ENCODE assay signal across 10 cellular contexts in genomic region chr20:25295386-25296093, GRCh38. TPM values are rescaled to one million over a fixed set of nuclear protein-coding genes. Genes with fewer than 3 reads are reported as not detected.
A peak's percentile ranks its signal among the peaks of the same experiment; 100 is the strongest.
DNase-seq lines count a peak whose midpoint lies in the region; ATAC-seq, FAIRE-seq and TF ChIP-seq lines count a peak whose summit lies in the region.
"Had no signal": no experiment of that assay in that cellular context is flagged by ENCODE, and none has a peak within 500 bp of the region (broad histone marks: within the 10 kb centered on the region; RNA-seq: fewer than 3 reads in every experiment).

No MANE protein-coding gene starts in this region.

- in situ Hi-C loops in K562 (cut with MboI): loop anchor here (5.0 kb wide), 1 partner anchor 112 kb away; the partner anchor contains the start of gene GINS1

- CTCF ChIA-PET in HCT116 (lab: Charles Lee) (interaction anchor here (1.1 to 5.0 kb wide), 2 partner anchors 11 to 103 kb away, joined by 3 to 44 read pairs; no protein-coding TSS in a partner anchor), K562 (lab: Yijun Ruan, JAX; ENCODE audit: low intra/inter-chr PET ratio) (interaction anchor here (2.4 kb wide), 1 partner anchor 104 kb away, joined by 13 read pairs; no protein-coding TSS in a partner anchor)
- CTCF ChIA-PET in activated CD4-positive, alpha-beta memory T cell treated with anti-CD3 and anti-CD28 coated beads, Interleukin-2, amount 10 ng/mL, durations not matched to agents 7 days and 5 days (lab: Charles Lee): interaction anchor here (0.8 to 5.1 kb wide), 3 partner anchors 19 to 102 kb away, joined by 3 to 33 read pairs (median 4); no protein-coding TSS in a partner anchor

- H3K9me1 ChIP-seq in K562 (ENCODE audit: control insufficient read depth, insufficient read depth, low read length): no peaks in the 10 kb centered on the region

- TF ChIP-seq RAD21 in HCT116 (IDR thresholded peaks at IDR 0.05; ENCODE audit: low read depth) (no peak), K562 (CRISPR knock-in tag; conservative IDR thresholded peaks at IDR 0.05 in 1 of 2, IDR thresholded peaks at IDR 0.05 in 1 of 2) (no peak)

- 79% methylated on average over 8 of the region's 10 CpGs for WGBS in K562 (ENCODE audit: insufficient coverage, low coverage, missing lambda C conversion rate)
- WGBS in stomach, 5 donors: 23 to 46% (median 26%) methylated on average over 8 to 10 of the region's 10 CpGs

- BruUV-seq in HCT116 (replicated peaks; lab: Mats Ljungman, UMichigan) (no TSS peak), K562 (replicated peaks; lab: Mats Ljungman, UMichigan) (no TSS peak)

- H3K9ac ChIP-seq in HCT116 (ENCODE audit: low read length) (no peak overlapping the region), K562 (ENCODE audit: insufficient read depth in 1 of 2, low read depth in 2 of 2, low read length in 2 of 2) (no peak overlapping the region)

- H3K27ac ChIP-seq in HCT116 (ENCODE audit: low read depth, low read length) (peak overlapping the region; percentile 57), K562 (ENCODE audit: extremely low read depth, low read depth, low read length) (no peak overlapping the region), stomach (peak overlapping the region; percentile 8 to 79 (median 67))

- H3K36me3 ChIP-seq in HCT116 (ENCODE audit: control insufficient read depth in 1 of 2, insufficient read depth in 2 of 2, low read length in 2 of 2): peaks cover 3 to 6% of the 10 kb centered on the region in 2 experiments; a peak in 1 of 4 replicates
- no peaks in the 10 kb centered on the region for H3K36me3 ChIP-seq in K562 (ENCODE audit: control insufficient read depth, insufficient read depth, low read length)
- peaks cover 13 to 90% (median 75%) of the 10 kb centered on the region in 4 donors for H3K36me3 ChIP-seq in stomach

- H3K27me3 ChIP-seq in HCT116 (ENCODE audit: insufficient read depth, low read length) (no peaks in the 10 kb centered on the region), K562 (ENCODE audit: control insufficient read depth in 2 of 2, insufficient read depth in 2 of 2, low read length in 2 of 2) (no peaks in the 10 kb centered on the region), stomach (no peaks in the 10 kb centered on the region)

- H3K36me3 Mint-ChIP-seq in activated CD4-positive, alpha-beta memory T cell treated with anti-CD3 and anti-CD28 coated beads, Interleukin-2, amount 10 ng/mL, durations not matched to agents 7 days and 5 days (ENCODE audit: low read depth): peaks cover 6% of the 10 kb centered on the region

- no peaks in the 10 kb centered on the region for H3K9me3 Mint-ChIP-seq in activated CD4-positive, alpha-beta memory T cell treated with anti-CD3 and anti-CD28 coated beads, Interleukin-2, amount 10 ng/mL, durations not matched to agents 7 days and 5 days

- H3K4me1 ChIP-seq in HCT116 (ENCODE audit: control insufficient read depth in 1 of 2, insufficient read depth in 2 of 2, low read length in 2 of 2): peaks cover 23 to 30% of the 10 kb centered on the region in 2 experiments
- H3K4me1 ChIP-seq in K562 (replicated peaks in 1 of 2; ENCODE audit: control insufficient read depth in 2 of 2, insufficient read depth in 2 of 2, low read length in 2 of 2): peaks cover 0 to 11% of the 10 kb centered on the region in 2 experiments; a peak in 3 of 5 replicates
- H3K4me1 ChIP-seq in stomach: peaks cover 17 to 36% (median 36%) of the 10 kb centered on the region in 4 donors

- no peak for FAIRE-seq in K562 (lab: Jason Lieb, UNC)

- H3K4me1 Mint-ChIP-seq in activated CD4-positive, alpha-beta memory T cell treated with anti-CD3 and anti-CD28 coated beads, Interleukin-2, amount 10 ng/mL, durations not matched to agents 7 days and 5 days: peaks cover 11% of the 10 kb centered on the region

- H3K79me2 ChIP-seq in HCT116 (ENCODE audit: insufficient read depth, low read length) (no peaks in the 10 kb centered on the region), K562 (ENCODE audit: control insufficient read depth, insufficient read depth, low read length) (no peaks in the 10 kb centered on the region)

- H3K27ac Mint-ChIP-seq in activated CD4-positive, alpha-beta memory T cell treated with anti-CD3 and anti-CD28 coated beads, Interleukin-2, amount 10 ng/mL, durations not matched to agents 7 days and 5 days: no peak overlapping the region

- ATAC-seq in HCT116 (no peak), K562 (no peak), GM21360 (IDR thresholded peaks at IDR 0.05; ENCODE audit: unreplicated experiment) (no peak), HG03280 (IDR thresholded peaks at IDR 0.05; ENCODE audit: unreplicated experiment) (no peak)

- TF ChIP-seq EP300 in K562 (IDR thresholded peaks at IDR 0.05; ENCODE audit: low read length) (no peak), stomach (IDR thresholded peaks at IDR 0.05) (no peak)

- DNase-seq in HCT116 (ENCODE audit: low read depth, low spot score) (no peak), K562 (ENCODE audit: extremely low read depth in 1 of 4, low spot score in 3 of 4) (peak in 2 of 4 experiments; percentile 14 to 19), iPS-NIHi7 (ENCODE audit: extremely low spot score) (peak; percentile 36), stomach (peak; percentile 72), NCI-H345 treated with DMSO at 0.1 percent for 48 hours (lab: John Stamatoyannopoulos, UW; ENCODE audit: unreplicated experiment) (no peak)
- no peak for DNase-seq in activated CD4-positive, alpha-beta memory T cell treated with anti-CD3 and anti-CD28 coated beads, Interleukin-2, amount 10 ng/mL, durations not matched to agents 7 days and 5 days
- DNase-seq: cerebellar nuclear complex, NCI-H510A treated with DMSO at 0.1 percent for 48 hours had no signal

- no peak for TF ChIP-seq POLR2A in HCT116 (IDR thresholded peaks at IDR 0.05; ENCODE audit: borderline replicate concordance, extremely low read depth, insufficient read depth, insufficient read length)
- TF ChIP-seq POLR2A in K562 (conservative IDR thresholded peaks at IDR 0.05): no peak
- no peak for TF ChIP-seq POLR2A in stomach (IDR thresholded peaks at IDR 0.05)

- TF ChIP-seq CTCF in HCT116 (IDR thresholded peaks at IDR 0.05 in 2 of 3, conservative IDR thresholded peaks at IDR 0.05 in 1 of 3; ENCODE audit: borderline replicate concordance in 1 of 3, insufficient read depth in 1 of 3, low read depth in 2 of 3, low read length in 2 of 3): no peak
- no peak for TF ChIP-seq CTCF in K562 (IDR thresholded peaks at IDR 0.05 in 2 of 3, conservative IDR thresholded peaks at IDR 0.05 in 1 of 3; ENCODE audit: insufficient read depth in 2 of 3, low read depth in 1 of 3, low read length in 3 of 3)
- peak in 2 of 7 experiments; percentile 5 to 13 for TF ChIP-seq CTCF in stomach (IDR thresholded peaks at IDR 0.05)

- H3K9me3 ChIP-seq in HCT116 (ENCODE audit: control insufficient read depth in 1 of 2, insufficient read depth in 1 of 2, low read depth in 1 of 2, low read length in 2 of 2): no peaks in the 10 kb centered on the region
- H3K9me3 ChIP-seq in K562 (replicated peaks; ENCODE audit: control insufficient read depth, insufficient read depth, low read depth, low read length): no peaks in the 10 kb centered on the region
- H3K9me3 ChIP-seq in stomach: no peaks in the 10 kb centered on the region

- no peaks in the 10 kb centered on the region for H4K20me1 ChIP-seq in HCT116 (ENCODE audit: insufficient read depth)
- no peaks in the 10 kb centered on the region for H4K20me1 ChIP-seq in K562 (replicated peaks; ENCODE audit: control insufficient read depth, insufficient read depth, low read length)

- intact Hi-C loops in HCT116 (cut with micrococcal nuclease) (no loop called here), K562 (cut with micrococcal nuclease) (loop anchor here (2.0 to 10.0 kb wide), 2 partner anchors 103 to 301 kb away; partner anchors contain the start of gene APMAP), stomach (cut with DNase I; ENCODE audit: low total_unique reads) (loop anchor here (5.0 kb wide), 1 partner anchor 102 kb away; no protein-coding TSS in a partner anchor)

- H2AFZ ChIP-seq in HCT116 (ENCODE audit: low read depth, low read length, poor library complexity, severe bottlenecking) (no peak overlapping the region), K562 (ENCODE audit: low read depth, low read length) (no peak overlapping the region)

- H3K4me2 ChIP-seq in HCT116 (ENCODE audit: low read length) (no peak overlapping the region), K562 (ENCODE audit: insufficient read depth, low read length) (no peak overlapping the region)

- RAD21 ChIA-PET in HCT116 (lab: Charles Lee; ENCODE audit: low non-redundant PET in 1 of 2, low total read pairs in 2 of 2, uncharacterized antibody in 2 of 2, unreplicated experiment in 2 of 2): interaction anchor here (0.9 to 1.6 kb wide), 2 partner anchors 103 to 104 kb away, joined by 3 read pairs; no protein-coding TSS in a partner anchor

- no peaks in the 10 kb centered on the region for H3K27me3 Mint-ChIP-seq in activated CD4-positive, alpha-beta memory T cell treated with anti-CD3 and anti-CD28 coated beads, Interleukin-2, amount 10 ng/mL, durations not matched to agents 7 days and 5 days

- H3K4me3 ChIP-seq in HCT116 (replicated peaks in 1 of 2; ENCODE audit: low read depth in 1 of 2, low read length in 2 of 2) (no peak overlapping the region), K562 (no peak overlapping the region), stomach (no peak overlapping the region)

- no peak overlapping the region for H3K4me3 Mint-ChIP-seq in activated CD4-positive, alpha-beta memory T cell treated with anti-CD3 and anti-CD28 coated beads, Interleukin-2, amount 10 ng/mL, durations not matched to agents 7 days and 5 days

- H3K9me2 ChIP-seq in HCT116 (ENCODE audit: insufficient read depth): no peaks in the 10 kb centered on the region

- POLR2A ChIA-PET in HCT116 (lab: Charles Lee): no interaction called here
- POLR2A ChIA-PET in K562 (lab: Yijun Ruan, JAX): interaction anchor here (0.5 to 0.8 kb wide), 2 partner anchors 21 to 113 kb away, joined by 3 to 4 read pairs; no protein-coding TSS in a partner anchor
- POLR2A ChIA-PET in activated CD4-positive, alpha-beta memory T cell treated with anti-CD3 and anti-CD28 coated beads, Interleukin-2, amount 10 ng/mL, durations not matched to agents 7 days and 5 days (lab: Charles Lee): interaction anchor here (1.1 kb wide), 1 partner anchor 47 kb away, joined by 3 read pairs; the partner anchor contains the start of gene PYGB

RNA-seq across cellular contexts. Expression of gene PYGB, which starts 47.7 kb away (rescaled TPM):
- total RNA-seq in HCT116 (2021; ENCODE audit: unreplicated experiment): 87.8 TPM
- polyA plus RNA-seq in HCT116 (2012): 108 TPM in 2 replicates
- 15.0 and 42.9 TPM in 2 replicates for total RNA-seq in K562 (2011; cell fraction: chromatin; rRNA removed; ENCODE audit: low replicate concordance)
- 22.9 and 27.7 TPM in 2 replicates for total RNA-seq in K562 (2011; cell fraction: nucleolus; rRNA removed)
- 11.8 and 15.2 TPM in 2 replicates for total RNA-seq in K562 (2011; cell fraction: nucleoplasm; rRNA removed)
- total RNA-seq in K562 (2014; rRNA removed): 12.4 and 13.0 TPM in 2 replicates
- total RNA-seq in K562 (2014; rRNA removed; fragmentation: Illumina TruSeq; extraction: Trizol): 4.1 and 4.7 TPM in 2 replicates
- 9.8 and 10.8 TPM in 2 replicates for total RNA-seq in K562 (2015; rRNA removed; fragmentation: Illumina TruSeq; extraction: Trizol)
- total RNA-seq in K562 (2021): 16.1 and 18.0 TPM in 2 replicates
- 7.3 and 8.2 TPM in 2 replicates for polyA plus RNA-seq in K562 (2011; rRNA removed)
- 8.5 and 12.3 TPM in 2 replicates for polyA plus RNA-seq in K562 (2011; cell fraction: cytosol; rRNA removed)
- polyA plus RNA-seq in K562 (2011; cell fraction: nucleus; rRNA removed): 42.5 and 55.1 TPM in 2 replicates
- 12.7 and 36.7 TPM in 2 replicates for polyA plus RNA-seq in K562 (2012)
- polyA plus RNA-seq in K562 (2014; fragmentation: Illumina TruSeq; extraction: Trizol): 10.2 and 11.3 TPM in 2 replicates
- under 1 TPM; 0.34 to 0.46 TPM for polyA plus RNA-seq in K562 (2014; fragmentation: Nextera tagmentation; extraction: Ambion mirVana)
- polyA plus RNA-seq in K562 (2014; rRNA removed): 12.3 and 16.0 TPM in 2 replicates
- 5.7 and 8.6 TPM in 2 replicates for polyA minus RNA-seq in K562 (2011; rRNA and poly(A)+ RNA removed)
- polyA minus RNA-seq in K562 (2011; cell fraction: cytosol; rRNA and poly(A)+ RNA removed): 8.7 and 9.1 TPM in 2 replicates
- polyA minus RNA-seq in K562 (2011; cell fraction: nucleus; rRNA and poly(A)+ RNA removed): 11.4 and 14.6 TPM in 2 replicates
- total RNA-seq in stomach: 100 to 1,000 TPM in 2 of 5 donors, 10 to 100 TPM in 3; 34.4 to 116 (median 78.8) TPM
- polyA plus RNA-seq in stomach: 10 to 100 TPM; 23.1 to 34.0 (median 28.8) TPM
- 10 to 100 TPM; 28.4 to 29.8 TPM for total RNA-seq in activated CD4-positive, alpha-beta memory T cell treated with anti-CD3 and anti-CD28 coated beads, Interleukin-2, amount 10 ng/mL, durations not matched to agents 7 days and 5 days

Comparison
In these comparisons a context has a peak if more than half of its experiments do, and no peak if none do; other contexts are left out.
1. DNase-seq: peak in iPS-NIHi7 (single experiment) and stomach (single experiment); none in HCT116 (single experiment), NCI-H345 treated with DMSO at 0.1 percent for 48 hours (single experiment) and activated CD4-positive, alpha-beta memory T cell treated with anti-CD3 and anti-CD28 coated beads, Interleukin-2, amount 10 ng/mL, durations not matched to agents 7 days and 5 days (single experiment).